25 cellular contexts compared by ENCODE assay signal in genomic region chr2:210428415-210429179, GRCh38. TPM values are rescaled to one million over a fixed set of nuclear protein-coding genes. Genes with fewer than 3 reads are reported as not detected.
DNase-seq lines count a peak whose midpoint lies in the region; ATAC-seq, FAIRE-seq and TF ChIP-seq lines count a peak whose summit lies in the region.
"Had no signal": no experiment of that assay in that cellular context is flagged by ENCODE, and none has a peak within 500 bp of the region (broad histone marks: within the 10 kb centered on the region; RNA-seq: fewer than 3 reads in every experiment).

No MANE protein-coding gene starts in this region.

- peak overlapping the region; percentile 2 for H3K27ac ChIP-seq in temporal lobe (ENCODE audit: low read depth, low read length)
- H3K27ac ChIP-seq in small intestine (ENCODE audit: low read depth in 1 of 2, low read length in 1 of 2): no peak overlapping the region
- H3K27ac ChIP-seq: 22Rv1, parathyroid adenoma, skin epidermis had no signal

- H3K4me3 ChIP-seq in choroid plexus epithelial cell (ENCODE audit: low read depth, low read length) (no peak overlapping the region), H7 (ENCODE audit: insufficient read depth, low read depth, low read length) (no peak overlapping the region), small intestine (ENCODE audit: low read depth in 1 of 2, low read length in 2 of 2) (no peak overlapping the region)
- H3K4me3 ChIP-seq: skin epidermis had no signal

- peak; percentile 34 for DNase-seq in NCI-H2171 treated with DMSO at 0.1 percent for 48 hours (lab: John Stamatoyannopoulos, UW)
- DNase-seq in NCI-H2171 (lab: John Stamatoyannopoulos, UW): no peak
- peak; percentile 2 for DNase-seq in choroid plexus epithelial cell (ENCODE audit: low read depth)
- DNase-seq in iris pigment epithelial cell (ENCODE audit: low read depth): peak; percentile 23
- DNase-seq in H7: no peak
- no peak for DNase-seq in small intestine
- DNase-seq: activated naive CD4-positive, alpha-beta T cell treated with anti-CD3 and anti-CD28 coated beads, Interleukin-2, amount 10 ng/mL, durations not matched to agents 7 days and 5 days; activated T-cell treated with anti-CD3 and anti-CD28 coated beads, Interleukin-2, amount 50 U/mL, for 48 hours; kidney glomerular epithelial cell; naive thymus-derived CD4-positive, alpha-beta T cell; NCI-H1048; NCI-H2029; NCI-H524 treated with DMSO at 0.1 percent for 48 hours; RPMI8226; stimulated activated CD4-positive, alpha-beta T cell treated with anti-CD3 and anti-CD28 coated beads, Interleukin-4, amount 100 ng/mL, for 1 hour; stimulated activated naive CD8-positive, alpha-beta T cell treated with anti-CD3 and anti-CD28 coated beads, Interleukin-15, Interleukin-2, amounts not matched to agents 100 U/mL and 50 U/mL, for 24 hours; T-helper 9 cell; trophoblast cell had no signal

- H3K27me3 ChIP-seq in H7 (ENCODE audit: control insufficient read depth, insufficient read depth, low read length) (no peaks in the 10 kb centered on the region), small intestine (ENCODE audit: control insufficient read depth in 2 of 2, insufficient read depth in 2 of 2, low read length in 2 of 2) (no peaks in the 10 kb centered on the region)

- ATAC-seq in GM18861 (IDR thresholded peaks at IDR 0.05; ENCODE audit: unreplicated experiment): no peak
- ATAC-seq: HCT116; naive thymus-derived CD4-positive, alpha-beta T cell; stimulated activated naive CD8-positive, alpha-beta T cell treated with anti-CD3 and anti-CD28 coated beads, Interleukin-15, Interleukin-2, amounts not matched to agents 100 U/mL and 50 U/mL, for 24 hours had no signal

- H3K36me3 ChIP-seq in H7 (replicated peaks; ENCODE audit: control insufficient read depth, insufficient read depth, low read length) (no peaks in the 10 kb centered on the region), small intestine (ENCODE audit: control insufficient read depth in 2 of 2, insufficient read depth in 2 of 2, low read length in 2 of 2) (peaks cover 2 to 4% of the 10 kb centered on the region in 2 donors)

- no peaks in the 10 kb centered on the region for H3K4me1 ChIP-seq in small intestine (ENCODE audit: control insufficient read depth in 2 of 2, insufficient read depth in 1 of 2, low read depth in 1 of 2, low read length in 1 of 2)
- H3K4me1 ChIP-seq: parathyroid adenoma had no signal

- no peaks in the 10 kb centered on the region for H3K9me3 ChIP-seq in small intestine (ENCODE audit: control insufficient read depth, low read depth)

- no peak for FAIRE-seq in small intestine (lab: Jason Lieb, UNC)
- FAIRE-seq: HTR-8/SVneo had no signal

- 81 to 91% (median 85%) methylated on average over 5 of the region's 5 CpGs for WGBS in small intestine, 3 donors

- no peak for TF ChIP-seq CTCF in choroid plexus epithelial cell (conservative IDR thresholded peaks at IDR 0.05; ENCODE audit: low read depth, low read length)

RNA-seq across cellular contexts. Expression of gene LANCL1, which starts 48.0 kb away (rescaled TPM):
- total RNA-seq in temporal lobe: 84.3 TPM
- 18.8 and 24.5 TPM in 2 replicates for total RNA-seq in H7 (2014; rRNA removed; shearing (Covaris generic))
- polyA plus RNA-seq in small intestine: 10 to 100 TPM in 1 of 3 donors, 1 to 10 TPM in 2; 8.6 to 21.4 (median 8.9) TPM

Comparison
In these comparisons a context has a peak if more than half of its experiments do, and no peak if none do; other contexts are left out.
1. DNase-seq: peak in NCI-H2171 treated with DMSO at 0.1 percent for 48 hours (single experiment), choroid plexus epithelial cell (single experiment) and iris pigment epithelial cell (single experiment); none in NCI-H2171 (single experiment), H7 (single experiment) and small intestine (single experiment).